ENCODE assay signal across 34 cellular contexts in the genomic region with DNA sequence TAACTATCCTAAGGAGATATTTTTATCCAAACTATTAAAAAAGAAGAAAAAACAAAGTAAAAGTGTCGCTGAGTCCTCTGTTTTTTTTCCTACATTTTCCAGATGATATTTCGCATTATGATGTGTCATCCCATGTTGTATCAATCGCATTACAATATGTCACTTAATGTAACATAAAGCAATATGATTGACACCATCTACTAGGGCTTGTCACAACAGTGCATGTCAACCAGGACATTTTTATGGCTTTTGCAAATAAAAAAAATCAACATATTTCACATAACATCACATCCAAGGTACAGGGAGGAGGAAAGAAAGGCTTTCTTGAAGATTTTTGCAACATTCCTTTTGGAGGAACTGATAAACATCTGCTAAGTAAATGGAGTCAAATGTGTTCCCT.
"Had no signal": no experiment of that assay in that cellular context is flagged by ENCODE, and none has a peak within 500 bp of the region (broad histone marks: within the 10 kb centered on the region; RNA-seq: fewer than 3 reads in every experiment).

No MANE protein-coding gene starts in this region.

- FAIRE-seq: astrocyte, bronchial epithelial cell had no signal

- H3K27me3 ChIP-seq: adrenal gland, ascending aorta, body of pancreas, brain microvascular endothelial cell, breast epithelium, cardiac muscle cell had no signal

- ATAC-seq: activated naive CD4-positive, alpha-beta T cell treated with anti-CD3 and anti-CD28 coated beads, Interleukin-2, amount 50 U/mL, for 72 hours; activated naive CD8-positive, alpha-beta T cell treated with anti-CD3 and anti-CD28 coated beads, Interleukin-2, amount 50 U/mL, for 24 hours; activated T-cell treated with anti-CD3 and anti-CD28 coated beads, Interleukin-2, amount 50 U/mL, for 4 hours; activated T-cell treated with anti-CD3 and anti-CD28 coated beads, Interleukin-2, amount 50 U/mL, for 72 hours; activated T-helper 17 cell treated with anti-CD3 and anti-CD28 coated beads, Interleukin-2, amount 50 U/mL, for 72 hours; body of pancreas had no signal

- H3K4me3 ChIP-seq: adrenal gland, ascending aorta, body of pancreas, breast epithelium, cardiac muscle cell had no signal

- DNase-seq: activated effector memory CD4-positive, alpha-beta T cell treated with anti-CD3 and anti-CD28 coated beads, Interleukin-2, amount 50 U/mL, for 16 hours; activated effector memory CD4-positive, alpha-beta T cell treated with Interleukin-2 at 50 U/mL for 16 hours; activated gamma-delta T cell; activated gamma-delta T cell treated with Interleukin-2 at 50 U/mL for 16 hours; activated naive CD4-positive, alpha-beta T cell; activated naive CD4-positive, alpha-beta T cell treated with anti-CD3 and anti-CD28 coated beads for 36 hours; activated naive CD4-positive, alpha-beta T cell treated with anti-CD3 and anti-CD28 coated beads, Interleukin-2, amount 10 ng/mL, durations not matched to agents 7 days and 5 days; activated naive CD4-positive, alpha-beta T cell treated with anti-CD3 and anti-CD28 coated beads, Interleukin-2, amount 50 U/mL, for 16 hours; activated naive CD4-positive, alpha-beta T cell treated with Interleukin-2 at 50 U/mL for 16 hours; activated naive CD8-positive, alpha-beta T cell treated with anti-CD3 and anti-CD28 coated beads for 36 hours; activated naive CD8-positive, alpha-beta T cell treated with anti-CD3 and anti-CD28 coated beads, Interleukin-2, amount 10 ng/mL, durations not matched to agents 7 days and 5 days; activated naive CD8-positive, alpha-beta T cell treated with anti-CD3 and anti-CD28 coated beads, Interleukin-2, amount 50 U/mL, for 24 hours; activated T-cell treated with anti-CD3 and anti-CD28 coated beads, Interleukin-2, amount 50 U/mL, for 1 hour; activated T-cell treated with anti-CD3 and anti-CD28 coated beads, Interleukin-2, amount 50 U/mL, for 24 hours; activated T-cell treated with anti-CD3 and anti-CD28 coated beads, Interleukin-2, amount 50 U/mL, for 4 hours; activated T-cell treated with anti-CD3 and anti-CD28 coated beads, Interleukin-2, amount 50 U/mL, for 48 hours; activated T-cell treated with anti-CD3 and anti-CD28 coated beads, Interleukin-2, amount 50 U/mL, for 72 hours; adrenal gland; amniotic stem cell; amygdala; anterior cingulate cortex; aorta; body of pancreas; brain microvascular endothelial cell; caudate nucleus; central memory CD4-positive, alpha-beta T cell; cerebellar nuclear complex had no signal

- H3K9me3 ChIP-seq: adrenal gland, ascending aorta, body of pancreas, breast epithelium had no signal

- H3K27ac ChIP-seq: adrenal gland, ascending aorta, body of pancreas, brain microvascular endothelial cell, breast epithelium, cardiac muscle cell had no signal

- H3K36me3 ChIP-seq: adrenal gland, ascending aorta, brain microvascular endothelial cell, breast epithelium, cardiac muscle cell had no signal
